ENCODE assay signal across 1 cellular context in the genomic region with DNA sequence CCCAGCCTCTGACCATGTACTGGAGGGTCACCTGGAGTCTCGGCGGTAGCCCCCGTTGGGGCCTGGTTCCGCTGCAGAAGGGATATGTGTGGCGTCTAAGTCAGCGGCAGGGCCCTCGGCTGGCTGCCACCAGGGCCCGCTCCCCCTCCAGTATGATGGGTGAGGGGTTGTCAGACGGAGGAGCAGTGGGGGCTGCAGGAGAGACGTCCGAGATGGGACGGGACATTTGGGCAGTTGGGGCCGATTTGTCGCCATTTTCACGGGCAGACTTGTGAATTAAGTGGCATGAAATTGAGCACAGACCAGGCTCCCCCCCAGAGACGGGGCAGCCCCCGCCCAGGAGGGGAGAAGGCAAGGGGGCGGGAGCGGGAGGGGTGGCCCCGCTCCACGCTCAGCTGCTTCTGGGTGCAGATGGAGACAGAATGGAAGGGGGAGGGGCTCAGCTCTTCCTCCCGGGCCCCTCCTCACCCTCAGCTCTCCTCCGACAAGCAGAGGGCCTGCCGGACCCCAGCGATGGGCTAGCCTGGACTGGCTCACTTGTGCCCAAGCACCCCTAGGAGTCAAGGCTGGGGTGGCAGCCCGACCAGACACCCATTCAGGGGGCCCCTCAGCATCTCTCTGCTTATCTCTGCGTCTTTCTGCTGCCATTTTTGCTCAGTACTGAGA.
TF ChIP-seq lines count a peak whose summit lies in the region.

No MANE protein-coding gene starts in this region.

TF ChIP-seq in H1, 55 proteins besides CTCF, POLR2A, EP300 and RAD21 (continued from another document):
- TF ChIP-seq TEAD4 (IDR thresholded peaks at IDR 0.05; ENCODE audit: low read depth, low read length) (no peak), EZH2 (IDR thresholded peaks at IDR 0.05; ENCODE audit: low read depth, low read length, severe bottlenecking) (no peak)
